ENCODE assay signal across 8 cellular contexts in the genomic region with DNA sequence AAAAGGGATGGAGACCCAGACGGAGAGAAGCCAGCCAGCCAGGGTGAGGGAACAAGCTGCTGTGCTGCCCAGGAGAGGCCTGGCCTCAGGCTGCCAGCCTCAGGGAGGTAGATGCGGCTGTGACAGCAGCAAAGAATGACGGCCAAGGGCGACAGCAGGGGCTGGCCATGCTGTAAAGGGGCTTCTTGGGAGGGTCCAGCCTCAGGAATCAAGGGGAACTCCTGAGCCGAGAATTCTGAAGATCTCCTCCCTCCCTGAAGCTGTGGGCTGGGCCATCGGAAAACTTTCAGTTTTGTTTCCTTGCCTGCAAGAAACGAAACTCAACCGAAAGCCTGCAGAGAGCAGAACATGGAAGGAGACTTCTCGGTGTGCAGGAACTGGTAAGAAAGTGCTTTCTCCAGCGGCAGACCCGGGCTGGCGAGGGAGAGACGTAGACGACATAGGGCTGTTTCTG. TPM values are rescaled to one million over a fixed set of nuclear protein-coding genes. Genes with fewer than 3 reads are reported as not detected.
DNase-seq lines count a peak whose midpoint lies in the region; ATAC-seq and TF ChIP-seq lines count a peak whose summit lies in the region.

A gene with protein sequence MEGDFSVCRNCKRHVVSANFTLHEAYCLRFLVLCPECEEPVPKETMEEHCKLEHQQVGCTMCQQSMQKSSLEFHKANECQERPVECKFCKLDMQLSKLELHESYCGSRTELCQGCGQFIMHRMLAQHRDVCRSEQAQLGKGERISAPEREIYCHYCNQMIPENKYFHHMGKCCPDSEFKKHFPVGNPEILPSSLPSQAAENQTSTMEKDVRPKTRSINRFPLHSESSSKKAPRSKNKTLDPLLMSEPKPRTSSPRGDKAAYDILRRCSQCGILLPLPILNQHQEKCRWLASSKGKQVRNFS (plus strand): TSS at position 316 of the 454 bp plus-strand sequence. CDS start 33 bp downstream, at position 349.

- H3K4me2 ChIP-seq in H9 (ENCODE audit: insufficient read depth, insufficient read length, low read length), result no peak within 1 kb of the TSS

- WGBS in adrenal gland, 4 donors, result 19 to 26% (median 21%) methylated on average over 13 to 14 of the region's 14 CpGs
- WGBS in H9 (ENCODE audit: extremely low coverage, insufficient read length, low lambda C conversion rate), result no CpG with 5 or more reads among the region's 14 CpGs

- H3K27ac ChIP-seq in RWPE1 (peak within 1 kb of the TSS; percentile 64), adrenal gland (peak within 1 kb of the TSS; percentile 38 to 88 (median 73)), H9 (ENCODE audit: insufficient read length, low read depth, low read length) (no peak within 1 kb of the TSS)

- H4K91ac ChIP-seq in H9 (ENCODE audit: insufficient read length, low read depth, low read length), result no peak within 1 kb of the TSS

- no peak within 1 kb of the TSS for H2BK20ac ChIP-seq in H9 (ENCODE audit: low read depth, low read length, poor library complexity, severe bottlenecking)

- no peak within 1 kb of the TSS for H2BK5ac ChIP-seq in H9 (ENCODE audit: insufficient read length, low read length)

- H3K4ac ChIP-seq in H9 (ENCODE audit: low read depth, low read length), result no peak within 1 kb of the TSS

- H3K14ac ChIP-seq in H9 (ENCODE audit: insufficient read depth, low read length), result no peak within 1 kb of the TSS; the same call in 1 of the 2 replicates

- H4K20me1 ChIP-seq in H9 (ENCODE audit: control insufficient read depth, insufficient read depth, insufficient read length), result no peaks in the 10 kb centered on the region

- peak; percentile 57 for ATAC-seq in GM18861 (IDR thresholded peaks at IDR 0.05; ENCODE audit: unreplicated experiment)

- peak within 1 kb of the TSS; percentile 1 to 55 (median 20) for H3K4me3 ChIP-seq in adrenal gland

- H3K27ac Mint-ChIP-seq in H9, result peak within 1 kb of the TSS in 1 of 3 experiments; percentile 5; a peak in 3 of 7 replicates

- H3K79me1 ChIP-seq in H9 (ENCODE audit: insufficient read depth, low read depth, low read length, poor library complexity, severe bottlenecking), result no peaks in the 10 kb centered on the region

- H3K9me3 ChIP-seq in adrenal gland (replicated peaks in 1 of 3), result no peaks in the 10 kb centered on the region
- no peaks in the 10 kb centered on the region for H3K9me3 ChIP-seq in H9 (ENCODE audit: control insufficient read depth, low read depth, low read length)

- POLR2A ChIA-PET in RWPE1 (lab: Yijun Ruan, JAX; ENCODE audit: low non-redundant PET), result no interaction called here

- H3K23ac ChIP-seq in H9 (ENCODE audit: insufficient read length, low read depth, low read length), result no peak within 1 kb of the TSS

- H3K9me3 Mint-ChIP-seq in H9, result no peaks in the 10 kb centered on the region

- CTCF ChIA-PET in RWPE1 (lab: Yijun Ruan, JAX), result interaction anchor here (1.5 kb wide), 1 partner anchor 89 kb away, joined by 6 read pairs; no protein-coding TSS in a partner anchor

- TF ChIP-seq POLR2A in adrenal gland (IDR thresholded peaks at IDR 0.05), result peak in 1 of 2 donors; percentile 30

- peaks cover 2% of the 10 kb centered on the region for H3K27me3 Mint-ChIP-seq in H9 (ENCODE audit: low read depth)

- no peak within 1 kb of the TSS for H2AK5ac ChIP-seq in H9 (ENCODE audit: insufficient read length, low read length)

- no peaks in the 10 kb centered on the region for H3K79me2 ChIP-seq in H9 (ENCODE audit: insufficient read depth, low read length)

- no peak within 1 kb of the TSS; a peak in 1 of 5 replicates for H3K4me3 Mint-ChIP-seq in H9

- intact Hi-C loops in adrenal gland (cut with DNase I), result no loop called here

- no peak within 1 kb of the TSS for H2AFZ ChIP-seq in H9 (ENCODE audit: low read length)

- H2BK12ac ChIP-seq in H9 (ENCODE audit: insufficient read length, low read depth, low read length), result no peak within 1 kb of the TSS

- no peak within 1 kb of the TSS for H2BK120ac ChIP-seq in H9 (ENCODE audit: low read depth, low read length, poor library complexity, severe bottlenecking)

- peaks cover 0 to 19% of the 10 kb centered on the region in 2 donors for H3K36me3 ChIP-seq in adrenal gland (replicated peaks in 1 of 2)

- H3K23me2 ChIP-seq in H9 (ENCODE audit: insufficient read length, low read depth, low read length, poor library complexity, severe bottlenecking), result no peaks in the 10 kb centered on the region

- H3K9ac ChIP-seq in H9 (ENCODE audit: extremely low read depth, insufficient read length, low read length), result no peak within 1 kb of the TSS

- no peak within 1 kb of the TSS for H3K18ac ChIP-seq in H9 (ENCODE audit: insufficient read length, low read depth, low read length)

- H3K27me3 ChIP-seq in adrenal gland (no peaks in the 10 kb centered on the region), H9 (ENCODE audit: insufficient read depth, low read length) (no peaks in the 10 kb centered on the region)

- no peak within 1 kb of the TSS for H2BK15ac ChIP-seq in H9 (ENCODE audit: low read depth, low read length)

- peaks cover 0 to 2% (median 0%) of the 10 kb centered on the region in 3 experiments; a peak in 1 of 7 replicates for H3K36me3 Mint-ChIP-seq in H9 (ENCODE audit: insufficient read depth in 1 of 3, low read depth in 3 of 3)

- no peak within 1 kb of the TSS for H3K56ac ChIP-seq in H9 (ENCODE audit: insufficient read length, low read depth, low read length)

- no peak within 1 kb of the TSS for H4K5ac ChIP-seq in H9 (ENCODE audit: insufficient read length, low read depth, low read length)

- H3K4me1 ChIP-seq in adrenal gland (replicated peaks in 1 of 2) (peaks cover 25 to 48% of the 10 kb centered on the region in 2 donors), H9 (ENCODE audit: insufficient read depth, low read length) (peaks cover 9% of the 10 kb centered on the region; the same call in 1 of the 2 replicates)

- no peak within 1 kb of the TSS for H3T11ph ChIP-seq in H9 (ENCODE audit: low read length)

- DNase-seq in RWPE1 (ENCODE audit: low spot score), result peak; percentile 23
- peak; percentile 31 to 68 (median 52) for DNase-seq in adrenal gland
- DNase-seq in inferior parietal cortex (ENCODE audit: extremely low spot score), result peak; percentile 9
- peak; percentile 23 for DNase-seq in stimulated activated CD4-positive, alpha-beta T cell treated with anti-CD3 and anti-CD28 coated beads, Interleukin-4, amount 100 ng/mL, for 1 hour
- DNase-seq in NCI-H2107 (lab: John Stamatoyannopoulos, UW), result no peak
- no peak for DNase-seq in H9
- no peak for DNase-seq in NCI-H510A treated with DMSO at 0.1 percent for 48 hours (lab: John Stamatoyannopoulos, UW)

- TF ChIP-seq CTCF in RWPE1 (conservative IDR thresholded peaks at IDR 0.05; ENCODE audit: low read depth) (no peak), adrenal gland (IDR thresholded peaks at IDR 0.05) (no peak), H9 (conservative IDR thresholded peaks at IDR 0.05) (no peak)

- no peak within 1 kb of the TSS for H4K8ac ChIP-seq in H9 (replicated peaks; ENCODE audit: insufficient read length, low read depth, low read length)

- peaks cover 40 to 42% of the 10 kb centered on the region in 2 experiments for H3K4me1 Mint-ChIP-seq in H9

RNA-seq across cellular contexts. Expression of the gene that starts here (rescaled TPM):
- 10 to 100 TPM; 12.7 to 45.4 (median 19.1) TPM for total RNA-seq in adrenal gland
- 10 to 100 TPM; 22.3 to 73.4 (median 30.1) TPM for polyA plus RNA-seq in adrenal gland
- not detected in 2 replicates for total RNA-seq in H9 (2021)

Comparison
In these comparisons a context has a peak if more than half of its experiments do, and no peak if none do; other contexts are left out.
1. RNA of the gene that starts here (total RNA-seq): 12.7 to 45.4 TPM in adrenal gland; not detected in H9; every median in the first group is over 10 times any median in the second.
2. DNase-seq: peak in RWPE1 (single experiment), adrenal gland (7 of 7), inferior parietal cortex (single experiment) and stimulated activated CD4-positive, alpha-beta T cell treated with anti-CD3 and anti-CD28 coated beads, Interleukin-4, amount 100 ng/mL, for 1 hour (single experiment); none in NCI-H2107 (single experiment), H9 (single experiment) and NCI-H510A treated with DMSO at 0.1 percent for 48 hours (single experiment).